Comparison of ENCODE assay signal across 1 cellular context in genomic region chr1:157176591-157177121, GRCh38.
TF ChIP-seq lines count a peak whose summit lies in the region.

No MANE protein-coding gene starts in this region.

TF ChIP-seq in GM12878, 131 proteins besides CTCF, POLR2A, EP300 and RAD21 (continued from another document):
- TF ChIP-seq ATF3 (IDR thresholded peaks at IDR 0.05; ENCODE audit: borderline replicate concordance, extremely low read depth, low read depth, low read length) (no peak), ATF2 (IDR thresholded peaks at IDR 0.05; ENCODE audit: low read length) (no peak), CUX1 (IDR thresholded peaks at IDR 0.05; ENCODE audit: insufficient replicate concordance, low read depth, low read length) (no peak)
TF ChIP-seq in GM12878: peak in this region for 20.
